In genomic region chr2:226803410-226803809, GRCh38 we compare ENCODE assay signal across 2 cellular contexts.
A peak's percentile ranks its signal among the peaks of the same experiment; 100 is the strongest.
TF ChIP-seq lines count a peak whose summit lies in the region.

No MANE protein-coding gene starts in this region.

TF ChIP-seq in HepG2, 621 proteins besides CTCF, POLR2A, EP300 and RAD21:
- TF ChIP-seq ZNF331 (CRISPR knock-in tag; IDR thresholded peaks at IDR 0.05), result peak; percentile 85; the same call in 1 of the 2 replicates
- TF ChIP-seq ZNF556 (CRISPR knock-in tag; IDR thresholded peaks at IDR 0.05; ENCODE audit: borderline replicate concordance), result no peak

TF ChIP-seq in HCT116, 20 proteins besides CTCF, POLR2A, EP300 and RAD21:
- TF ChIP-seq ZNF274 (IDR thresholded peaks at IDR 0.05; ENCODE audit: low read depth, low read length), result no peak
- TF ChIP-seq EZH2phosphoT487 (IDR thresholded peaks at IDR 0.05; ENCODE audit: borderline replicate concordance), result no peak
- no peak for TF ChIP-seq ZBTB33 (IDR thresholded peaks at IDR 0.05; ENCODE audit: extremely low read depth, insufficient replicate concordance, low read length)
- TF ChIP-seq CBX3 (IDR thresholded peaks at IDR 0.05; ENCODE audit: low read depth), result no peak
- no peak for TF ChIP-seq YY1 (IDR thresholded peaks at IDR 0.05; ENCODE audit: extremely low read depth, insufficient replicate concordance, low read depth, low read length)
- no peak for TF ChIP-seq ZFX (IDR thresholded peaks at IDR 0.05)
- no peak for TF ChIP-seq MAX (IDR thresholded peaks at IDR 0.05)
- TF ChIP-seq EGR1 (IDR thresholded peaks at IDR 0.05; ENCODE audit: low read depth), result no peak
- no peak for TF ChIP-seq SIN3A (IDR thresholded peaks at IDR 0.05; ENCODE audit: low read depth)
